30 cellular contexts compared by ENCODE assay signal in the genomic region with DNA sequence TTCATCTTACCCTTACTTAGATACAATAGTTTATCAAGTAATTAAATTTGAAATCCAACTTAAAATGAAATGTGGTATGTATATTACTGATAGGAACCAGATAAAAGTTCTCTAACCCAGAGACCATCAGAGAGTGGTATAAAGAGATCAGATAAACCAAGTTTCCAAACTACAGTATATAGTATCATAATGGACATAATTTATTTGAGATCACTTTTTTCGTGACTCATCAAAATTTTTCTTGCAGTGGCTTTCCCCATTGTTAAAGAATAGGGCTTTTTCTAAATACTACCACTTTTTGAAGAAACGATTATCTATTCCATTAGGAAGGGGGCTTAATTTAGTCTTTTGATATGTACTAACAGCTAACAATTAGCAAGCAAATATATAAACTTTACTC. TPM values are rescaled to one million over a fixed set of nuclear protein-coding genes. Genes with fewer than 3 reads are reported as not detected.
"Had no signal": no experiment of that assay in that cellular context is flagged by ENCODE, and none has a peak within 500 bp of the region (broad histone marks: within the 10 kb centered on the region; RNA-seq: fewer than 3 reads in every experiment).

No MANE protein-coding gene starts in this region.

- FAIRE-seq: endothelial cell of umbilical vein, islet of Langerhans had no signal

- ATAC-seq: foreskin keratinocyte; heart right ventricle; left cardiac atrium; left lung; natural killer cell; sciatic nerve; stimulated activated naive CD8-positive, alpha-beta T cell treated with anti-CD3 and anti-CD28 coated beads, Interleukin-15, amount 100 ng/mL, for 72 hours; upper lobe of right lung had no signal

- H3K27me3 ChIP-seq: esophagus muscularis mucosa, foreskin keratinocyte, heart right ventricle, left lung, neutrophil, suprapubic skin, transverse colon, upper lobe of right lung, uterus had no signal

- H3K9me3 ChIP-seq: esophagus muscularis mucosa, heart right ventricle, left lung, neutrophil, suprapubic skin, transverse colon, upper lobe of right lung, uterus had no signal

- H3K27me3 Mint-ChIP-seq: progenitor cell of endocrine pancreas; stimulated activated naive CD8-positive, alpha-beta T cell treated with anti-CD3 and anti-CD28 coated beads, Interleukin-15, amount 100 ng/mL, for 72 hours had no signal

- H3K9ac ChIP-seq: parathyroid adenoma had no signal

- H3K36me3 ChIP-seq: uterus had no signal

- H3K4me3 Mint-ChIP-seq: natural killer cell; stimulated activated naive CD8-positive, alpha-beta T cell treated with anti-CD3 and anti-CD28 coated beads, Interleukin-15, amount 100 ng/mL, for 72 hours had no signal

- H3K9me3 Mint-ChIP-seq: natural killer cell; stimulated activated naive CD8-positive, alpha-beta T cell treated with anti-CD3 and anti-CD28 coated beads, Interleukin-15, amount 100 ng/mL, for 72 hours had no signal

- DNase-seq: dermis blood vessel endothelial cell; effector memory CD4-positive, alpha-beta T cell; foreskin keratinocyte; glutamatergic neuron; heart right ventricle; hippocampal formation; left cardiac atrium; left lung; mesendoderm; natural killer cell; stimulated activated CD4-positive, alpha-beta T cell treated with anti-CD3 and anti-CD28 coated beads, Interleukin-12 subunit alpha, Interleukin-12 subunit beta, amount 100 ng/mL, for 4 hours; stimulated activated CD4-positive, alpha-beta T cell treated with anti-CD3 and anti-CD28 coated beads, Interleukin-1b, Interleukin-23, amount 100 ng/mL, for 48 hours; stimulated activated CD4-positive, alpha-beta T cell treated with anti-CD3 and anti-CD28 coated beads, Interleukin-4, amount 100 ng/mL, for 1 hour; stimulated activated CD8-positive, alpha-beta memory T cell treated with anti-CD3 and anti-CD28 coated beads, Interleukin-4, amount 100 ng/mL, for 48 hours; stimulated activated naive CD4-positive, alpha-beta T cell; stimulated activated naive CD8-positive, alpha-beta T cell treated with anti-CD3 and anti-CD28 coated beads, Interleukin-15, amount 100 ng/mL, for 72 hours; transverse colon; upper lobe of right lung; uterus had no signal

- H3K4me1 ChIP-seq: foreskin keratinocyte, parathyroid adenoma, upper lobe of right lung, uterus had no signal

- H3K4me3 ChIP-seq: coronary artery, esophagus muscularis mucosa, heart right ventricle, left lung, smooth muscle cell, suprapubic skin, transverse colon, upper lobe of right lung, uterus had no signal

- H3K27ac ChIP-seq: coronary artery, esophagus muscularis mucosa, foreskin keratinocyte, heart right ventricle, left lung, neutrophil, parathyroid adenoma, suprapubic skin, transverse colon, upper lobe of right lung, uterus had no signal

- H3K27ac Mint-ChIP-seq: progenitor cell of endocrine pancreas; stimulated activated naive CD8-positive, alpha-beta T cell treated with anti-CD3 and anti-CD28 coated beads, Interleukin-15, amount 100 ng/mL, for 72 hours had no signal

- H3K36me3 Mint-ChIP-seq: natural killer cell had no signal

- H2AFZ ChIP-seq: parathyroid adenoma had no signal

- H3K4me2 ChIP-seq: smooth muscle cell had no signal

RNA-seq across cellular contexts. Expression of a gene that starts 24.4 kb away (rescaled TPM):
- polyA plus RNA-seq: neural cell had no signal
